Comparison of ENCODE assay signal across 8 cellular contexts in the genomic region with DNA sequence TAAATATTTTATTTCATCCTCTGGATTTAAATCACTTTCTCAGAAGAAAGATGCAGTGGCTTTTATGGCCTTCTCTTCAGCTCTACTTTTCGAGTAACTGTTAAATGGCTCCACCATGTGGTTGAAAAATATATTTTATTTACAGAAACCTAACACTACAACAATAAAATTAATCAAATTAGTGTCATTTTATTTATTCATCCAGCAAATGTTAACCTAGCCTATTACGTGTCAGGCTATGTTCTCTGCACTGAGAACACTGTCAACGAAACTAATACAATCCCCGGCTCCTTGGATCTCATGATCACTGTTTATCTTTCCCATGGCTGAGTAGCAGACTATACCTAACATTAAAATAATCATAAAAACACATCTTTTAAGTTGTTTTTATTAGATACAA.
DNase-seq lines count a peak whose midpoint lies in the region; ATAC-seq and TF ChIP-seq lines count a peak whose summit lies in the region.

No MANE protein-coding gene starts in this region.

- no peaks in the 10 kb centered on the region for H3K36me3 ChIP-seq in A673 (ENCODE audit: insufficient read depth, low read length, poor library complexity, severe bottlenecking)
- H3K36me3 ChIP-seq in Karpas-422 (ENCODE audit: insufficient read depth, low read length) = no peaks in the 10 kb centered on the region
- no peaks in the 10 kb centered on the region for H3K36me3 ChIP-seq in SU-DHL-6 (ENCODE audit: low read length)

- CTCF ChIA-PET in A673 (lab: Charles Lee) (interaction anchor here (0.6 to 2.3 kb wide), 5 partner anchors 165 to 1086 kb away, joined by 3 to 21 read pairs (median 6); no protein-coding TSS in a partner anchor), T-cell (lab: Charles Lee) (interaction anchor here in 1 of 2 donors (1.5 kb wide), 1 partner anchor 167 kb away, joined by 5 read pairs; no protein-coding TSS in a partner anchor)

- intact Hi-C loops in A673 (cut with micrococcal nuclease; ENCODE audit: unreplicated experiment) = loop anchor here (2.0 to 5.0 kb wide), 5 partner anchors 166 to 1089 kb away; no protein-coding TSS in a partner anchor

- no peaks in the 10 kb centered on the region for H3K9me2 ChIP-seq in Karpas-422 (replicated peaks; ENCODE audit: insufficient read depth, low read length)
- H3K9me2 ChIP-seq in SU-DHL-6 (replicated peaks; ENCODE audit: insufficient read depth, low read length) = no peaks in the 10 kb centered on the region

- H3K4me1 ChIP-seq in A673 (ENCODE audit: insufficient read depth, low read length, poor library complexity, severe bottlenecking) (peaks cover 28% of the 10 kb centered on the region), Karpas-422 (ENCODE audit: low read length) (no peaks in the 10 kb centered on the region)

- H3K4me1 Mint-ChIP-seq in T-cell = no peaks in the 10 kb centered on the region

- H2AFZ ChIP-seq in Karpas-422 (ENCODE audit: low read length) = no peak overlapping the region
- H2AFZ ChIP-seq in SU-DHL-6 (ENCODE audit: low read depth, low read length, severe bottlenecking) = no peak overlapping the region

- DNase-seq in A673 (ENCODE audit: low spot score) = peak; percentile 82
- peak; percentile 33 for DNase-seq in GM13976 (ENCODE audit: low spot score)
- DNase-seq in Karpas-422 = peak; percentile 81
- DNase-seq in iPS-NIHi7 (ENCODE audit: extremely low spot score) = peak; percentile 22
- DNase-seq in T-cell = no peak

- BruUV-seq in A673 (replicated peaks; lab: Mats Ljungman, UMichigan) = no TSS peak

- H3K4me3 Mint-ChIP-seq in T-cell = no peak overlapping the region

- H3K4me3 ChIP-seq in A673 (ENCODE audit: low read depth, low read length, poor library complexity, severe bottlenecking) (no peak overlapping the region), Karpas-422 (ENCODE audit: low read length) (no peak overlapping the region), SU-DHL-6 (ENCODE audit: insufficient read depth, low read length, poor library complexity, severe bottlenecking) (no peak overlapping the region)

- TF ChIP-seq CTCF in A673 (conservative IDR thresholded peaks at IDR 0.05; ENCODE audit: low read depth, low read length) (peak; percentile 66), GM13976 (IDR thresholded peaks at IDR 0.05; ENCODE audit: borderline replicate concordance, control extremely low read depth, extremely low read depth, insufficient read depth, missing control alignments) (no peak), SU-DHL-6 (IDR thresholded peaks at IDR 0.05; ENCODE audit: insufficient read depth, low read length, poor library complexity, severe bottlenecking) (peak; percentile 29)

- H3K27ac ChIP-seq in A673 (ENCODE audit: low read depth, low read length, poor library complexity, severe bottlenecking) = peak overlapping the region; percentile 77
- no peak overlapping the region for H3K27ac ChIP-seq in Karpas-422 (ENCODE audit: low read length)
- no peak overlapping the region for H3K27ac ChIP-seq in SU-DHL-6 (ENCODE audit: low read depth, low read length)

- POLR2A ChIA-PET in A673 (lab: Charles Lee; ENCODE audit: low non-redundant PET) = no interaction called here
- POLR2A ChIA-PET in T-cell (lab: Charles Lee) = no interaction called here

- H3K79me2 ChIP-seq in Karpas-422 (ENCODE audit: low read length) = no peaks in the 10 kb centered on the region
- no peaks in the 10 kb centered on the region for H3K79me2 ChIP-seq in SU-DHL-6 (ENCODE audit: insufficient read depth, low read length)

- no peak overlapping the region for H3K27ac Mint-ChIP-seq in T-cell

- ATAC-seq in HG03378 (IDR thresholded peaks at IDR 0.05; ENCODE audit: unreplicated experiment) = no peak
- ATAC-seq in T-cell (replicated peaks in 1 of 4) = no peak
- ATAC-seq in HG03521 (IDR thresholded peaks at IDR 0.05; ENCODE audit: unreplicated experiment) = no peak

- H3K27me3 ChIP-seq in A673 (replicated peaks; ENCODE audit: insufficient read depth, low read depth, low read length, poor library complexity) = no peaks in the 10 kb centered on the region
- no peaks in the 10 kb centered on the region for H3K27me3 ChIP-seq in Karpas-422 (ENCODE audit: low read length)
- H3K27me3 ChIP-seq in SU-DHL-6 (ENCODE audit: low read length) = no peaks in the 10 kb centered on the region

- in situ Hi-C loops in GM13976 (cut with MboI; ENCODE audit: low sequenced_read_pairs, unreplicated experiment) = no loop called here

- H3K9me3 Mint-ChIP-seq in T-cell = peaks cover 0 to 3% (median 0%) of the 10 kb centered on the region in 3 donors

- H3K27me3 Mint-ChIP-seq in T-cell = no peaks in the 10 kb centered on the region

- no peak overlapping the region for H3K4me2 ChIP-seq in Karpas-422 (ENCODE audit: low read depth, low read length, poor library complexity, severe bottlenecking)
- no peak overlapping the region for H3K4me2 ChIP-seq in SU-DHL-6 (ENCODE audit: low read depth, low read length, poor library complexity, severe bottlenecking)

- H3K9me3 ChIP-seq in A673 (ENCODE audit: low read depth, low read length, poor library complexity, severe bottlenecking) (no peaks in the 10 kb centered on the region), Karpas-422 (ENCODE audit: low read length) (peaks cover 3% of the 10 kb centered on the region; the same call in 1 of the 2 replicates), SU-DHL-6 (ENCODE audit: insufficient read depth, low read length) (no peaks in the 10 kb centered on the region)

- H3K36me3 Mint-ChIP-seq in T-cell = no peaks in the 10 kb centered on the region

- H3K9ac ChIP-seq in Karpas-422 (ENCODE audit: low read length) (no peak overlapping the region), SU-DHL-6 (ENCODE audit: low read length) (no peak overlapping the region)

- no peaks in the 10 kb centered on the region for H3F3A ChIP-seq in SU-DHL-6 (ENCODE audit: insufficient read depth)

- H4K20me1 ChIP-seq in Karpas-422 (ENCODE audit: insufficient read depth, low read depth, low read length) (no peaks in the 10 kb centered on the region), SU-DHL-6 (ENCODE audit: low read depth, low read length) (no peaks in the 10 kb centered on the region)

Comparison
In these comparisons a context has a peak if more than half of its experiments do, and no peak if none do; other contexts are left out.
1. DNase-seq: peak in A673 (single experiment), GM13976 (single experiment), Karpas-422 (single experiment) and iPS-NIHi7 (single experiment); none in T-cell (0 of 34).